26 cellular contexts compared by ENCODE assay signal in genomic region chr7:47280114-47280513, GRCh38.
"Had no signal": no experiment of that assay in that cellular context is flagged by ENCODE, and none has a peak within 500 bp of the region (broad histone marks: within the 10 kb centered on the region; RNA-seq: fewer than 3 reads in every experiment).

No MANE protein-coding gene starts in this region.

- ATAC-seq: activated CD4-positive, alpha-beta T cell treated with anti-CD3 and anti-CD28 coated beads for 36 hours; activated T-helper 17 cell treated with anti-CD3 and anti-CD28 coated beads, Interleukin-2, amount 50 U/mL, for 72 hours; PC-3 had no signal

- H3K4me1 Mint-ChIP-seq: activated CD4-positive, alpha-beta memory T cell treated with anti-CD3 and anti-CD28 coated beads, Interleukin-2, amount 10 ng/mL, durations not matched to agents 7 days and 5 days; activated CD4-positive, alpha-beta T cell treated with anti-CD3 and anti-CD28 coated beads for 36 hours; activated T-helper 17 cell treated with anti-CD3 and anti-CD28 coated beads, Interleukin-2, amount 50 U/mL, for 72 hours; brain; central memory CD8-positive, alpha-beta T cell had no signal

- H3K9me3 Mint-ChIP-seq: activated CD4-positive, alpha-beta memory T cell treated with anti-CD3 and anti-CD28 coated beads, Interleukin-2, amount 10 ng/mL, durations not matched to agents 7 days and 5 days; activated T-helper 17 cell treated with anti-CD3 and anti-CD28 coated beads, Interleukin-2, amount 50 U/mL, for 72 hours had no signal

- H3K36me3 Mint-ChIP-seq: activated naive CD8-positive, alpha-beta T cell had no signal

- H3K27ac Mint-ChIP-seq: activated CD4-positive, alpha-beta memory T cell treated with anti-CD3 and anti-CD28 coated beads, Interleukin-2, amount 10 ng/mL, durations not matched to agents 7 days and 5 days; activated CD4-positive, alpha-beta T cell treated with anti-CD3 and anti-CD28 coated beads for 36 hours; activated naive CD4-positive, alpha-beta T cell treated with anti-CD3 and anti-CD28 coated beads for 36 hours; activated naive CD8-positive, alpha-beta T cell; activated T-helper 17 cell treated with anti-CD3 and anti-CD28 coated beads, Interleukin-2, amount 50 U/mL, for 72 hours; brain had no signal

- H3K27ac ChIP-seq: WERI-Rb-1 had no signal

- DNase-seq: activated CD4-positive, alpha-beta memory T cell treated with anti-CD3 and anti-CD28 coated beads, Interleukin-2, amount 10 ng/mL, durations not matched to agents 7 days and 5 days; activated CD4-positive, alpha-beta T cell treated with anti-CD3 and anti-CD28 coated beads for 36 hours; activated CD4-positive, alpha-beta T cell treated with anti-CD3 and anti-CD28 coated beads, Interleukin-2, amount 50 U/mL, for 1 hour; activated gamma-delta T cell; activated naive CD4-positive, alpha-beta T cell treated with anti-CD3 and anti-CD28 coated beads for 36 hours; activated T-cell treated with anti-CD3 and anti-CD28 coated beads for 4 hours; activated T-cell treated with anti-CD3 and anti-CD28 coated beads, Interleukin-2, amount 50 U/mL, for 48 hours; amygdala; NCI-H1092 treated with DMSO at 0.1 percent for 48 hours; NCI-H1417 treated with DMSO at 0.1 percent for 48 hours; NCI-H1694; NCI-H2029; NCI-H2107; NCI-H2171 treated with DMSO at 0.1 percent for 48 hours; NCI-H345; NCI-H510A treated with DMSO at 0.1 percent for 48 hours; NCI-H69; NK-92 treated with Interleukin-12 subunit alpha and Interleukin-12 subunit beta, amount 100 ng/mL, for 24 hours; PC-3; SIG-M5; T-helper 1 cell; WERI-Rb-1 had no signal

- H3K36me3 ChIP-seq: WERI-Rb-1 had no signal

- H3K4me3 Mint-ChIP-seq: activated CD4-positive, alpha-beta memory T cell treated with anti-CD3 and anti-CD28 coated beads, Interleukin-2, amount 10 ng/mL, durations not matched to agents 7 days and 5 days; activated CD4-positive, alpha-beta T cell treated with anti-CD3 and anti-CD28 coated beads for 36 hours; activated naive CD4-positive, alpha-beta T cell treated with anti-CD3 and anti-CD28 coated beads for 36 hours; activated naive CD8-positive, alpha-beta T cell; activated T-helper 17 cell treated with anti-CD3 and anti-CD28 coated beads, Interleukin-2, amount 50 U/mL, for 72 hours; brain; central memory CD8-positive, alpha-beta T cell had no signal

- H3K27me3 Mint-ChIP-seq: activated CD4-positive, alpha-beta memory T cell treated with anti-CD3 and anti-CD28 coated beads, Interleukin-2, amount 10 ng/mL, durations not matched to agents 7 days and 5 days; activated T-helper 17 cell treated with anti-CD3 and anti-CD28 coated beads, Interleukin-2, amount 50 U/mL, for 72 hours; central memory CD8-positive, alpha-beta T cell had no signal
